Comparison of ENCODE assay signal across 22 cellular contexts in genomic region chr1:84849312-84849711, GRCh38. TPM values are rescaled to one million over a fixed set of nuclear protein-coding genes. Genes with fewer than 3 reads are reported as not detected.
"Had no signal": no experiment of that assay in that cellular context is flagged by ENCODE, and none has a peak within 500 bp of the region (broad histone marks: within the 10 kb centered on the region; RNA-seq: fewer than 3 reads in every experiment).

No MANE protein-coding gene starts in this region.

- H3K36me3 Mint-ChIP-seq: naive B cell; natural killer cell treated with Interleukin-12 subunit alpha and Interleukin-12 subunit beta and Interleukin-15 and Interleukin-18, amount 100 ng/mL, for 72 hours had no signal

- ATAC-seq: effector memory CD8-positive, alpha-beta T cell; left lung; lower lobe of right lung; natural killer cell treated with Interleukin-12 subunit alpha and Interleukin-12 subunit beta and Interleukin-15 and Interleukin-18, amount 100 ng/mL, for 72 hours; pancreas; sciatic nerve; stimulated activated memory B cell treated with anti-CD40 and anti-IgM and Interleukin-4, amounts not matched to agents 10 μg/mL and 1 μg/mL and 100 μg/mL, for 72 hours; stimulated activated naive CD8-positive, alpha-beta T cell treated with anti-CD3 and anti-CD28 coated beads, Interleukin-15, Interleukin-2, amounts not matched to agents 100 U/mL and 50 U/mL, for 24 hours had no signal

- H3K27me3 Mint-ChIP-seq: stimulated activated memory B cell treated with anti-CD40 and anti-IgM and Interleukin-4, amounts not matched to agents 10 μg/mL and 1 μg/mL and 100 μg/mL, for 72 hours had no signal

- DNase-seq: cerebellar nuclear complex; cortex of kidney; effector memory CD8-positive, alpha-beta T cell; erythroblast; left lung; lower lobe of right lung; naive B cell; pancreas; spleen; stimulated activated CD4-positive, alpha-beta T cell treated with anti-CD3 and anti-CD28 coated beads, Interleukin-4, amount 100 ng/mL, for 4 hours; stimulated activated naive CD8-positive, alpha-beta T cell treated with anti-CD3 and anti-CD28 coated beads, Interleukin-15, Interleukin-2, amounts not matched to agents 100 U/mL and 50 U/mL, for 24 hours; substantia nigra; testis; tibial artery had no signal

- H3K27me3 ChIP-seq: left lung, neutrophil, pancreas, spleen, testis, tibial artery had no signal

- H3K4me3 Mint-ChIP-seq: effector memory CD8-positive, alpha-beta T cell; naive B cell; natural killer cell treated with Interleukin-12 subunit alpha and Interleukin-12 subunit beta and Interleukin-15 and Interleukin-18, amount 100 ng/mL, for 72 hours; neural crest cell; stimulated activated memory B cell treated with anti-CD40 and anti-IgM and Interleukin-4, amounts not matched to agents 10 μg/mL and 1 μg/mL and 100 μg/mL, for 72 hours; type B pancreatic cell had no signal

- H3K27ac ChIP-seq: left lung, lower lobe of right lung, neutrophil, pancreas, spleen, testis, tibial artery had no signal

- H3K36me3 ChIP-seq: left lung, lower lobe of right lung, neutrophil, pancreas, spleen, tibial artery had no signal

- H3K4me1 Mint-ChIP-seq: neural crest cell had no signal

- H3K27ac Mint-ChIP-seq: effector memory CD8-positive, alpha-beta T cell; naive B cell; natural killer cell treated with Interleukin-12 subunit alpha and Interleukin-12 subunit beta and Interleukin-15 and Interleukin-18, amount 100 ng/mL, for 72 hours; stimulated activated memory B cell treated with anti-CD40 and anti-IgM and Interleukin-4, amounts not matched to agents 10 μg/mL and 1 μg/mL and 100 μg/mL, for 72 hours; type B pancreatic cell had no signal

- H3K4me3 ChIP-seq: left lung, lower lobe of right lung, pancreas, spleen, testis, tibial artery had no signal

- H3K9me3 ChIP-seq: left lung, lower lobe of right lung, neutrophil, pancreas, spleen, testis, tibial artery had no signal

RNA-seq across cellular contexts. Expression of gene LPAR3, which starts 43.7 kb away (rescaled TPM):
- total RNA-seq: posterior vena cava, pulmonary artery endothelial cell had no signal
